In the genomic region with DNA sequence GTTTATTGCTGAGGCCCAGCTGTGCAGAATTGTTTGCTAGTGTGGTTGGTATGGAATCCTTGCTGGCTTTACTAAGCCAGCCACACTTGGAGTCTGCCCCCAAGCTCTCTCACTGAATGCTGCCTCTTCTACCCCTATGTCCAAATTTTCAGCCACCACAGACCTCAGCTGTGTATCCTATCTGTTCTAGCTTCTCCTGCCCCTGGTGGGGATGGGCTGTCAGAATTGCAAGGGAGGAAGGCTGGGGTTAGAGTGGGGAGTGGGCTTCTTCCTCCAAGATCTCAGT, we compare ENCODE assay signal across 28 cellular contexts. TPM values are rescaled to one million over a fixed set of nuclear protein-coding genes. Genes with fewer than 3 reads are reported as not detected.
DNase-seq lines count a peak whose midpoint lies in the region; ATAC-seq, FAIRE-seq and TF ChIP-seq lines count a peak whose summit lies in the region.
"Had no signal": no experiment of that assay in that cellular context is flagged by ENCODE, and none has a peak within 500 bp of the region (broad histone marks: within the 10 kb centered on the region; RNA-seq: fewer than 3 reads in every experiment).

No MANE protein-coding gene starts in this region.

- H3K9me3 ChIP-seq in SJCRH30 (replicated peaks) (no peaks in the 10 kb centered on the region), H1 (ENCODE audit: insufficient read depth in 2 of 2, low read depth in 1 of 2, low read length in 1 of 2) (no peaks in the 10 kb centered on the region), neuronal stem cell (replicated peaks in 1 of 2; ENCODE audit: control insufficient read depth in 2 of 2, insufficient read depth in 1 of 2, low read depth in 1 of 2, low read length in 2 of 2) (no peaks in the 10 kb centered on the region), adrenal gland (replicated peaks in 1 of 3) (no peaks in the 10 kb centered on the region), upper lobe of right lung (no peaks in the 10 kb centered on the region)
- H3K9me3 ChIP-seq: BLaER1, SJSA1 had no signal

- no peak for TF ChIP-seq EP300 in H1 (IDR thresholded peaks at IDR 0.05; ENCODE audit: borderline replicate concordance in 1 of 2, low read depth in 2 of 2, low read length in 2 of 2)

- no peak for TF ChIP-seq RAD21 in H1 (IDR thresholded peaks at IDR 0.05 in 1 of 2, conservative IDR thresholded peaks at IDR 0.05 in 1 of 2; ENCODE audit: low read depth in 2 of 2, low read length in 2 of 2)

- H2BK5ac ChIP-seq in H1 (ENCODE audit: low read depth, low read length) (no peak overlapping the region), neuronal stem cell (ENCODE audit: low read length) (no peak overlapping the region)

- H4K91ac ChIP-seq in H1 (replicated peaks; ENCODE audit: insufficient read length, low read length), result no peak overlapping the region
- H4K91ac ChIP-seq in neuronal stem cell (ENCODE audit: low read depth, low read length, poor library complexity), result no peak overlapping the region

- H4K5ac ChIP-seq in H1 (ENCODE audit: insufficient read length, low read depth, low read length), result no peak overlapping the region

- TF ChIP-seq CTCF in GM23338 (conservative IDR thresholded peaks at IDR 0.05; ENCODE audit: low read depth in 2 of 2), result no peak
- no peak for TF ChIP-seq CTCF in H1 (IDR thresholded peaks at IDR 0.05; ENCODE audit: control extremely low read depth in 1 of 3, insufficient read depth in 1 of 3, low read depth in 1 of 3, low read length in 3 of 3)
- TF ChIP-seq CTCF in adrenal gland (IDR thresholded peaks at IDR 0.05), result no peak
- TF ChIP-seq CTCF in upper lobe of right lung (IDR thresholded peaks at IDR 0.05), result no peak

- H3K9me3 Mint-ChIP-seq in GM23338, result no peaks in the 10 kb centered on the region

- H3F3A ChIP-seq in GM23338 (replicated peaks; ENCODE audit: low read depth), result 0 out of 2 replicates have a peak, but pooled peaks cover 5% of the 10 kb centered on the region

- H3K9ac ChIP-seq in H1 (replicated peaks in 1 of 4; ENCODE audit: extremely low read depth in 1 of 4, low read depth in 3 of 4, low read length in 3 of 4) (no peak overlapping the region), neuronal stem cell (ENCODE audit: low read depth, low read length, poor library complexity) (no peak overlapping the region)
- H3K9ac ChIP-seq: BLaER1 had no signal

- CTCF ChIA-PET in H1 (lab: Charles Lee; ENCODE audit: partially characterized antibody), result interaction anchor here (2.5 to 15.1 kb wide), 3 partner anchors 15 to 80 kb away, joined by 13 to 683 read pairs (median 13); a partner anchor contains a TSS

- H2AFZ ChIP-seq in GM23338 (peak overlapping the region; percentile 69), H1 (ENCODE audit: low read length) (no peak overlapping the region), neuronal stem cell (ENCODE audit: low read length) (no peak overlapping the region)
- H2AFZ ChIP-seq: PC-9 had no signal

- DNase-seq in GM23338 (ENCODE audit: low spot score) (no peak), SJCRH30 (peak; percentile 60 to 78), H1 (ENCODE audit: low read depth in 1 of 2, low spot score in 2 of 2) (no peak), neuronal stem cell (ENCODE audit: low spot score) (no peak), adrenal gland (no peak), KBM-7 (no peak), frontal cortex (ENCODE audit: low spot score in 2 of 2) (no peak), upper lobe of right lung (no peak)
- DNase-seq: CD4-positive, CD25-positive, alpha-beta regulatory T cell; DMS53; GOT3; Kasumi-1; NCI-H1105; NCI-H1436 treated with DMSO at 0.1 percent for 48 hours; NCI-H187 treated with DMSO at 0.1 percent for 48 hours; NCI-H2107; NCI-H774 had no signal

- H3K14ac ChIP-seq in H1 (ENCODE audit: insufficient read length), result no peak overlapping the region
- no peak overlapping the region for H3K14ac ChIP-seq in neuronal stem cell (ENCODE audit: low read length)

- H4K20me1 ChIP-seq in GM23338 (replicated peaks; ENCODE audit: insufficient read depth) (no peaks in the 10 kb centered on the region; the same call in 1 of the 2 replicates), H1 (replicated peaks in 1 of 2; ENCODE audit: control insufficient read depth in 1 of 2, insufficient read depth in 2 of 2, low read length in 2 of 2) (no peaks in the 10 kb centered on the region)
- H4K20me1 ChIP-seq: BLaER1 had no signal

- H3K27ac ChIP-seq in GM23338 (ENCODE audit: low read depth) (no peak overlapping the region), SJCRH30 (peak overlapping the region; percentile 66), H1 (ENCODE audit: low read depth, low read length) (no peak overlapping the region), neuronal stem cell (replicated peaks; ENCODE audit: low read length) (no peak overlapping the region), adrenal gland (no peak overlapping the region), upper lobe of right lung (no peak overlapping the region)
- H3K27ac ChIP-seq: BLaER1, PC-9, SJSA1 had no signal

- in situ Hi-C loops in KBM-7 (cut with MboI; ENCODE audit: low pct_unique_long_range_greater_than_20kb, low sequenced_read_pairs), result no loop called here

- no peak for ATAC-seq in GM23338
- no peak for ATAC-seq in upper lobe of right lung
- ATAC-seq: HCT116, Right ventricle myocardium inferior had no signal

- H3K4me2 ChIP-seq in GM23338, result no peak overlapping the region; the same call in 1 of the 2 replicates
- no peak overlapping the region for H3K4me2 ChIP-seq in H1 (ENCODE audit: insufficient read depth in 1 of 2, low read depth in 2 of 2, low read length in 2 of 2)
- H3K4me2 ChIP-seq in neuronal stem cell (ENCODE audit: insufficient read depth, low read length, poor library complexity, severe bottlenecking), result no peak overlapping the region
- H3K4me2 ChIP-seq: BLaER1, PC-9 had no signal

- H2BK15ac ChIP-seq in H1 (ENCODE audit: low read length), result no peak overlapping the region
- H2BK15ac ChIP-seq in neuronal stem cell (ENCODE audit: low read length), result no peak overlapping the region

- H3K4me1 ChIP-seq in GM23338 (ENCODE audit: insufficient read depth) (peaks cover 31% of the 10 kb centered on the region), SJCRH30 (peaks cover 48% of the 10 kb centered on the region), H1 (replicated peaks in 1 of 4; ENCODE audit: control insufficient read depth in 3 of 4, insufficient read depth in 4 of 4, low read length in 3 of 4) (peaks cover 8 to 21% (median 17%) of the 10 kb centered on the region in 4 experiments), neuronal stem cell (ENCODE audit: control insufficient read depth in 2 of 2, insufficient read depth in 1 of 2, low read depth in 1 of 2, low read length in 2 of 2) (peaks cover 24 to 25% of the 10 kb centered on the region in 2 donors), adrenal gland (replicated peaks in 1 of 2) (peaks cover 0 to 6% of the 10 kb centered on the region in 2 donors), upper lobe of right lung (peaks cover 8% of the 10 kb centered on the region)

- peak overlapping the region; percentile 37 for H3K27ac Mint-ChIP-seq in GM23338
- H3K27ac Mint-ChIP-seq: CD4-positive, CD25-positive, alpha-beta regulatory T cell had no signal

- no peak overlapping the region for H2BK12ac ChIP-seq in H1 (ENCODE audit: low read depth, low read length)
- no peak overlapping the region for H2BK12ac ChIP-seq in neuronal stem cell (ENCODE audit: low read length)

- H3K4ac ChIP-seq in H1 (replicated peaks; ENCODE audit: insufficient read length, low read depth, low read length), result no peak overlapping the region
- no peak overlapping the region for H3K4ac ChIP-seq in neuronal stem cell (ENCODE audit: low read length)

- H2AK5ac ChIP-seq in H1 (ENCODE audit: low read depth, low read length) (no peak overlapping the region), neuronal stem cell (ENCODE audit: low read depth, low read length) (no peak overlapping the region)

- H3K4me3 ChIP-seq in GM23338, result no peak overlapping the region
- H3K4me3 ChIP-seq in SJCRH30, result no peak overlapping the region
- no peak overlapping the region for H3K4me3 ChIP-seq in H1 (ENCODE audit: extremely low read depth in 1 of 4, insufficient read depth in 2 of 4, low read depth in 3 of 4, low read length in 4 of 4)
- no peak overlapping the region for H3K4me3 ChIP-seq in neuronal stem cell (ENCODE audit: low read length in 2 of 2)
- no peak overlapping the region for H3K4me3 ChIP-seq in adrenal gland
- no peak overlapping the region for H3K4me3 ChIP-seq in upper lobe of right lung
- H3K4me3 ChIP-seq: BLaER1, PC-9, SJSA1 had no signal

- no peak overlapping the region for H3K18ac ChIP-seq in H1 (ENCODE audit: extremely low read depth, low read length)
- peak overlapping the region; percentile 63 for H3K18ac ChIP-seq in neuronal stem cell (ENCODE audit: low read length)

- H3K27me3 ChIP-seq in GM23338 (ENCODE audit: insufficient read depth) (no peaks in the 10 kb centered on the region), SJCRH30 (no peaks in the 10 kb centered on the region), H1 (replicated peaks in 1 of 4; ENCODE audit: control insufficient read depth in 3 of 4, extremely low read depth in 1 of 4, insufficient read depth in 3 of 4, low read length in 3 of 4) (no peaks in the 10 kb centered on the region), neuronal stem cell (ENCODE audit: control insufficient read depth in 3 of 3, insufficient read depth in 3 of 3, low read depth in 1 of 3, low read length in 3 of 3) (no peaks in the 10 kb centered on the region), adrenal gland (peaks cover 13% of the 10 kb centered on the region), upper lobe of right lung (no peaks in the 10 kb centered on the region)
- H3K27me3 ChIP-seq: BLaER1, SJSA1 had no signal

- no peak for FAIRE-seq in H1 (lab: Jason Lieb, UNC)
- no peak for FAIRE-seq in frontal cortex (lab: Jason Lieb, UNC)
- FAIRE-seq: A204.1 had no signal

- peaks cover 48% of the 10 kb centered on the region for H3K4me1 Mint-ChIP-seq in GM23338

- H3K27me3 Mint-ChIP-seq in GM23338 (ENCODE audit: insufficient read depth, low read depth, poor library complexity), result peaks cover 10% of the 10 kb centered on the region
- H3K27me3 Mint-ChIP-seq: CD4-positive, CD25-positive, alpha-beta regulatory T cell had no signal

- intact Hi-C loops in adrenal gland (cut with DNase I), result loop anchor here (5.0 to 10.0 kb wide), 2 partner anchors 176 to 279 kb away; a partner anchor contains a TSS
- intact Hi-C loops in upper lobe of right lung (cut with DNase I), result no loop called here

- H3K36me3 ChIP-seq in GM23338 (ENCODE audit: insufficient read depth) (no peaks in the 10 kb centered on the region), SJCRH30 (no peaks in the 10 kb centered on the region), H1 (ENCODE audit: control insufficient read depth in 2 of 4, insufficient read depth in 4 of 4, low read length in 3 of 4) (no peaks in the 10 kb centered on the region), neuronal stem cell (replicated peaks in 1 of 2; ENCODE audit: control insufficient read depth in 2 of 2, insufficient read depth in 2 of 2, low read length in 2 of 2) (no peaks in the 10 kb centered on the region), adrenal gland (replicated peaks in 1 of 2) (no peaks in the 10 kb centered on the region), upper lobe of right lung (no peaks in the 10 kb centered on the region)
- H3K36me3 ChIP-seq: BLaER1, SJSA1 had no signal

- H2BK20ac ChIP-seq in H1 (ENCODE audit: low read length), result no peak overlapping the region

- no peak overlapping the region for H2BK120ac ChIP-seq in H1 (replicated peaks; ENCODE audit: low read depth, low read length)
- no peak overlapping the region for H2BK120ac ChIP-seq in neuronal stem cell (ENCODE audit: low read depth, low read length)

- H3K23ac ChIP-seq in H1 (ENCODE audit: insufficient read length), result no peak overlapping the region
- no peak overlapping the region for H3K23ac ChIP-seq in neuronal stem cell (ENCODE audit: low read depth, low read length, poor library complexity)

- no peaks in the 10 kb centered on the region for H3K9me2 ChIP-seq in GM23338 (ENCODE audit: insufficient read depth)

- H3K79me2 ChIP-seq in GM23338 (replicated peaks; ENCODE audit: insufficient read depth) (no peaks in the 10 kb centered on the region), H1 (ENCODE audit: control insufficient read depth in 1 of 2, insufficient read depth in 2 of 2, low read length in 2 of 2) (no peaks in the 10 kb centered on the region)

- no peak for TF ChIP-seq POLR2A in H1 (IDR thresholded peaks at IDR 0.05; ENCODE audit: control extremely low read depth in 1 of 2, low read depth in 2 of 2, low read length in 2 of 2)
- no peak for TF ChIP-seq POLR2A in adrenal gland (IDR thresholded peaks at IDR 0.05)

- POLR2A ChIA-PET in H1 (lab: Charles Lee; ENCODE audit: partially characterized antibody), result interaction anchor here (1.1 to 11.6 kb wide), 4 partner anchors 13 to 126 kb away, joined by 3 to 244 read pairs (median 4); a partner anchor contains a TSS

- H3K36me3 Mint-ChIP-seq in GM23338 (ENCODE audit: low read depth), result no peaks in the 10 kb centered on the region; the same call in 2 of the 3 replicates
- H3K36me3 Mint-ChIP-seq: CD4-positive, CD25-positive, alpha-beta regulatory T cell had no signal

- no peak overlapping the region for H3K56ac ChIP-seq in H1 (replicated peaks; ENCODE audit: insufficient read length, low read depth, low read length)

- H3K79me1 ChIP-seq in H1 (ENCODE audit: low read depth, low read length), result no peaks in the 10 kb centered on the region
- H3K79me1 ChIP-seq in neuronal stem cell (ENCODE audit: low read depth, low read length), result no peaks in the 10 kb centered on the region

- 0 out of 2 replicates have a peak, but pooled peaks cover 2% of the 10 kb centered on the region for H3K23me2 ChIP-seq in H1 (ENCODE audit: low read depth, low read length)

- no peak overlapping the region for H3K4me3 Mint-ChIP-seq in GM23338
- H3K4me3 Mint-ChIP-seq: CD4-positive, CD25-positive, alpha-beta regulatory T cell had no signal

- H4K8ac ChIP-seq in H1 (ENCODE audit: extremely low read depth, insufficient read depth, low read length), result peak overlapping the region; percentile 15; the same call in 1 of the 2 replicates
- H4K8ac ChIP-seq in neuronal stem cell (ENCODE audit: low read depth, low read length), result no peak overlapping the region

RNA-seq across cellular contexts. Expression of a gene that starts 4.4 kb away (rescaled TPM):
- 0.50 and 0.69 TPM in 2 replicates for total RNA-seq in GM23338 (2014; rRNA removed; shearing (Covaris generic))
- polyA plus RNA-seq in GM23338 (2016; fragmentation: Nextera tagmentation; extraction: Ambion mirVana), result 0.78 and 0.89 TPM in 2 replicates
- 1.4 and 2.2 TPM in 2 replicates for total RNA-seq in SJCRH30 (2014; rRNA removed; shearing (Covaris generic))
- total RNA-seq in H1 (2021; fragmentation: NEBNext Ultra II Directional; extraction: Animal tissue kit (Norgen Biotek cat#: 25700)), result 0.39 and 0.48 TPM in 2 replicates
- polyA plus RNA-seq in H1 (2011; rRNA removed), result 0.91 and 1.2 TPM in 2 replicates
- polyA plus RNA-seq in H1 (2011; cell fraction: cytosol; rRNA removed), result 0.75 TPM
- polyA plus RNA-seq in H1 (2011; cell fraction: nucleus; rRNA removed), result 2.0 TPM
- 0.61 to 0.89 TPM (median 0.72 TPM) in 4 replicates for polyA plus RNA-seq in H1 (2012, experiment 1 of 2)
- 0.30 TPM for polyA plus RNA-seq in H1 (2012, experiment 2 of 2)
- 0.59 TPM for polyA plus RNA-seq in H1 (2013, experiment 1 of 2)
- 0.46 TPM for polyA plus RNA-seq in H1 (2013, experiment 2 of 2)
- 0.27 and 0.98 TPM in 2 replicates for polyA minus RNA-seq in H1 (2011; rRNA and poly(A)+ RNA removed)
- polyA minus RNA-seq in H1 (2011; cell fraction: cytosol; rRNA and poly(A)+ RNA removed), result not detected
- 0.80 TPM for polyA minus RNA-seq in H1 (2011; cell fraction: nucleus; rRNA and poly(A)+ RNA removed)
- 1.0 TPM for polyA plus RNA-seq in neuronal stem cell (2013, experiment 1 of 2)
- 1.3 TPM for polyA plus RNA-seq in neuronal stem cell (2013, experiment 2 of 2)
- total RNA-seq in adrenal gland, result under 1 TPM in 2 of 8 donors, not detected in 6; 0.27 to 0.46 TPM
- under 1 TPM; 0.16 to 0.24 (median 0.24) TPM for polyA plus RNA-seq in adrenal gland
- 0.41 TPM for total RNA-seq in frontal cortex
- total RNA-seq in upper lobe of right lung, result not detected
- total RNA-seq: CD4-positive, CD25-positive, alpha-beta regulatory T cell; Daoy; G401; HT-29; M059J; Right ventricle myocardium inferior; RPMI7951 had no signal

RNA-seq across cellular contexts. Expression of a gene that starts 28.1 kb away (rescaled TPM):
- 45.9 and 47.5 TPM in 2 replicates for total RNA-seq in GM23338 (2014; rRNA removed; shearing (Covaris generic))
- polyA plus RNA-seq in GM23338 (2016; fragmentation: Nextera tagmentation; extraction: Ambion mirVana) (36.0 and 37.4 TPM in 2 replicates), H1 (2011; rRNA removed) (115 and 125 TPM in 2 replicates), adrenal gland (100 to 1,000 TPM in 1 of 3 donors, 10 to 100 TPM in 2; 48.3 to 104 (median 48.8) TPM)
- 49.3 and 56.9 TPM in 2 replicates for total RNA-seq in SJCRH30 (2014; rRNA removed; shearing (Covaris generic))
- total RNA-seq in H1 (2021; fragmentation: NEBNext Ultra II Directional; extraction: Animal tissue kit (Norgen Biotek cat#: 25700)), result 64.7 and 70.1 TPM in 2 replicates
- polyA plus RNA-seq in H1 (2011; cell fraction: cytosol; rRNA removed), result 102 TPM
- polyA plus RNA-seq in H1 (2011; cell fraction: nucleus; rRNA removed), result 156 TPM
- 65.3 to 79.1 TPM (median 68.2 TPM) in 4 replicates for polyA plus RNA-seq in H1 (2012, experiment 1 of 2)
- polyA plus RNA-seq in H1 (2012, experiment 2 of 2), result 47.5 TPM
- 139 TPM for polyA plus RNA-seq in H1 (2013, experiment 1 of 2)
- polyA plus RNA-seq in H1 (2013, experiment 2 of 2), result 132 TPM
- polyA minus RNA-seq in H1 (2011; rRNA and poly(A)+ RNA removed), result 118 and 137 TPM in 2 replicates
- polyA minus RNA-seq in H1 (2011; cell fraction: cytosol; rRNA and poly(A)+ RNA removed), result 34.7 TPM
- polyA minus RNA-seq in H1 (2011; cell fraction: nucleus; rRNA and poly(A)+ RNA removed), result 66.9 TPM
- 65.2 TPM for polyA plus RNA-seq in neuronal stem cell (2013, experiment 1 of 2)
- 67.6 TPM for polyA plus RNA-seq in neuronal stem cell (2013, experiment 2 of 2)
- total RNA-seq in adrenal gland (100 to 1,000 TPM in 2 of 8 donors, 10 to 100 TPM in 6; 55.1 to 113 (median 91.5) TPM), frontal cortex (24.5 TPM), upper lobe of right lung (91.9 TPM)

RNA-seq across cellular contexts. Expression of a gene that starts 28.2 kb away (rescaled TPM):
- total RNA-seq in GM23338 (2014; rRNA removed; shearing (Covaris generic)), result 87.1 and 104 TPM in 2 replicates
- polyA plus RNA-seq in GM23338 (2016; fragmentation: Nextera tagmentation; extraction: Ambion mirVana), result 52.1 and 58.2 TPM in 2 replicates
- 107 TPM in 2 replicates for total RNA-seq in SJCRH30 (2014; rRNA removed; shearing (Covaris generic))
- 115 TPM in 2 replicates for total RNA-seq in H1 (2021; fragmentation: NEBNext Ultra II Directional; extraction: Animal tissue kit (Norgen Biotek cat#: 25700))
- polyA plus RNA-seq in H1 (2011; rRNA removed), result 56.4 and 78.2 TPM in 2 replicates
- polyA plus RNA-seq in H1 (2011; cell fraction: cytosol; rRNA removed), result 88.6 TPM
- polyA plus RNA-seq in H1 (2011; cell fraction: nucleus; rRNA removed), result 66.2 TPM
- polyA plus RNA-seq in H1 (2012, experiment 1 of 2), result 69.4 to 92.6 TPM (median 83.5 TPM) in 4 replicates
- 17.5 TPM for polyA plus RNA-seq in H1 (2012, experiment 2 of 2)
- polyA plus RNA-seq in H1 (2013, experiment 1 of 2), result 71.0 TPM
- 63.2 TPM for polyA plus RNA-seq in H1 (2013, experiment 2 of 2)
- polyA minus RNA-seq in H1 (2011; rRNA and poly(A)+ RNA removed), result 207 and 312 TPM in 2 replicates
- 114 TPM for polyA minus RNA-seq in H1 (2011; cell fraction: cytosol; rRNA and poly(A)+ RNA removed)
- 92.1 TPM for polyA minus RNA-seq in H1 (2011; cell fraction: nucleus; rRNA and poly(A)+ RNA removed)
- polyA plus RNA-seq in neuronal stem cell (2013, experiment 1 of 2), result 58.9 TPM
- 60.0 TPM for polyA plus RNA-seq in neuronal stem cell (2013, experiment 2 of 2)
- 100 to 1,000 TPM in 7 of 8 donors, 10 to 100 TPM in 1; 97.2 to 209 (median 143) TPM for total RNA-seq in adrenal gland
- 100 to 1,000 TPM in 1 of 3 donors, 10 to 100 TPM in 2; 58.4 to 135 (median 72.4) TPM for polyA plus RNA-seq in adrenal gland
- 161 TPM for total RNA-seq in frontal cortex
- 142 TPM for total RNA-seq in upper lobe of right lung

RNA-seq across cellular contexts. Expression of a gene that starts 29.1 kb away (rescaled TPM):
- total RNA-seq in GM23338 (2014; rRNA removed; shearing (Covaris generic)), result 42.8 and 51.3 TPM in 2 replicates
- 16.8 and 17.7 TPM in 2 replicates for polyA plus RNA-seq in GM23338 (2016; fragmentation: Nextera tagmentation; extraction: Ambion mirVana)
- 11.1 and 12.8 TPM in 2 replicates for total RNA-seq in SJCRH30 (2014; rRNA removed; shearing (Covaris generic))
- total RNA-seq in H1 (2021; fragmentation: NEBNext Ultra II Directional; extraction: Animal tissue kit (Norgen Biotek cat#: 25700)), result 62.5 TPM in 2 replicates
- polyA plus RNA-seq in H1 (2011; rRNA removed), result 112 and 118 TPM in 2 replicates
- 75.0 TPM for polyA plus RNA-seq in H1 (2011; cell fraction: cytosol; rRNA removed)
- 107 TPM for polyA plus RNA-seq in H1 (2011; cell fraction: nucleus; rRNA removed)
- 42.1 to 48.3 TPM (median 44.3 TPM) in 4 replicates for polyA plus RNA-seq in H1 (2012, experiment 1 of 2)
- 34.6 TPM for polyA plus RNA-seq in H1 (2012, experiment 2 of 2)
- 52.7 TPM for polyA plus RNA-seq in H1 (2013, experiment 1 of 2)
- polyA plus RNA-seq in H1 (2013, experiment 2 of 2), result 58.7 TPM
- polyA minus RNA-seq in H1 (2011; rRNA and poly(A)+ RNA removed), result 62.0 and 65.0 TPM in 2 replicates
- polyA minus RNA-seq in H1 (2011; cell fraction: cytosol; rRNA and poly(A)+ RNA removed), result 27.4 TPM
- polyA minus RNA-seq in H1 (2011; cell fraction: nucleus; rRNA and poly(A)+ RNA removed), result 26.2 TPM
- 72.6 TPM for polyA plus RNA-seq in neuronal stem cell (2013, experiment 1 of 2)
- polyA plus RNA-seq in neuronal stem cell (2013, experiment 2 of 2), result 74.1 TPM
- 1 to 10 TPM in 3 of 8 donors, under 1 TPM in 5; 0.20 to 2.2 (median 0.66) TPM for total RNA-seq in adrenal gland
- 1 to 10 TPM in 1 of 3 donors, under 1 TPM in 2; 0.64 to 1.1 (median 0.97) TPM for polyA plus RNA-seq in adrenal gland
- 11.0 TPM for total RNA-seq in frontal cortex
- 6.3 TPM for total RNA-seq in upper lobe of right lung
- polyA plus RNA-seq: CD4-positive, CD25-positive, alpha-beta regulatory T cell had no signal

Comparison
In these comparisons a context has a peak if more than half of its experiments do, and no peak if none do; other contexts are left out.
1. DNase-seq: peak in SJCRH30 (2 of 2); none in GM23338 (single experiment), H1 (0 of 2), neuronal stem cell (single experiment), adrenal gland (0 of 7), KBM-7 (single experiment), frontal cortex (0 of 2) and upper lobe of right lung (single experiment).